ENCODE assay signal across 27 cellular contexts in genomic region chr2:621303-622099, GRCh38. TPM values are rescaled to one million over a fixed set of nuclear protein-coding genes. Genes with fewer than 3 reads are reported as not detected.
A peak's percentile ranks its signal among the peaks of the same experiment; 100 is the strongest.
DNase-seq lines count a peak whose midpoint lies in the region; ATAC-seq and TF ChIP-seq lines count a peak whose summit lies in the region.
"Had no signal": no experiment of that assay in that cellular context is flagged by ENCODE, and none has a peak within 500 bp of the region (broad histone marks: within the 10 kb centered on the region; RNA-seq: fewer than 3 reads in every experiment).

No MANE protein-coding gene starts in this region.

- no peaks in the 10 kb centered on the region for H3K36me3 ChIP-seq in right atrium auricular region
- no peaks in the 10 kb centered on the region for H3K36me3 ChIP-seq in heart right ventricle
- no peaks in the 10 kb centered on the region for H3K36me3 ChIP-seq in esophagus muscularis mucosa
- no peaks in the 10 kb centered on the region for H3K36me3 ChIP-seq in A673 (ENCODE audit: insufficient read depth, low read length, poor library complexity, severe bottlenecking)
- H3K36me3 ChIP-seq: HAP-1, SJCRH30 had no signal

- peaks cover 0 to 15% of the 10 kb centered on the region in 2 donors for H3K9me3 ChIP-seq in right atrium auricular region
- H3K9me3 ChIP-seq in heart right ventricle, result peaks cover 0 to 16% (median 10%) of the 10 kb centered on the region in 11 donors
- H3K9me3 ChIP-seq in esophagus muscularis mucosa, result peaks cover 0 to 16% (median 14%) of the 10 kb centered on the region in 4 donors
- no peaks in the 10 kb centered on the region for H3K9me3 ChIP-seq in A673 (ENCODE audit: low read depth, low read length, poor library complexity, severe bottlenecking)
- H3K9me3 ChIP-seq: HAP-1 had no signal

- CTCF ChIA-PET in A673 (lab: Charles Lee), result no interaction called here

- H3K4me1 Mint-ChIP-seq in osteocyte (ENCODE audit: unreplicated experiment), result peaks cover 6% of the 10 kb centered on the region
- H3K4me1 Mint-ChIP-seq: CD4-positive, alpha-beta memory T cell had no signal

- intact Hi-C loops in heart right ventricle (cut with DNase I), result no loop called here
- intact Hi-C loops in esophagus muscularis mucosa (cut with DNase I), result no loop called here
- intact Hi-C loops in A673 (cut with micrococcal nuclease; ENCODE audit: unreplicated experiment), result no loop called here

- H3K27me3 ChIP-seq in right atrium auricular region (no peaks in the 10 kb centered on the region), heart right ventricle (peaks cover 0 to 2% (median 0%) of the 10 kb centered on the region in 7 donors), esophagus muscularis mucosa (no peaks in the 10 kb centered on the region), A673 (replicated peaks; ENCODE audit: insufficient read depth, low read depth, low read length, poor library complexity) (no peaks in the 10 kb centered on the region)
- H3K27me3 ChIP-seq: SJCRH30 had no signal

- H3K4me3 Mint-ChIP-seq in osteocyte (ENCODE audit: unreplicated experiment), result no peak overlapping the region
- H3K4me3 Mint-ChIP-seq: CD4-positive, alpha-beta memory T cell; HFFc6 had no signal

- H3K36me3 Mint-ChIP-seq in osteocyte (ENCODE audit: unreplicated experiment), result no peaks in the 10 kb centered on the region
- H3K36me3 Mint-ChIP-seq: CD4-positive, alpha-beta memory T cell had no signal

- no peak overlapping the region for H3K27ac Mint-ChIP-seq in osteocyte (ENCODE audit: unreplicated experiment)
- H3K27ac Mint-ChIP-seq: CD4-positive, alpha-beta memory T cell; HFFc6 had no signal

- TF ChIP-seq EP300 in esophagus muscularis mucosa (IDR thresholded peaks at IDR 0.05), result no peak

- H3K27me3 Mint-ChIP-seq in osteocyte (ENCODE audit: unreplicated experiment), result peaks cover 16% of the 10 kb centered on the region

- H3K4me1 ChIP-seq in right atrium auricular region, result no peaks in the 10 kb centered on the region
- H3K4me1 ChIP-seq in heart right ventricle, result no peaks in the 10 kb centered on the region
- no peaks in the 10 kb centered on the region for H3K4me1 ChIP-seq in esophagus muscularis mucosa
- H3K4me1 ChIP-seq in A673 (ENCODE audit: insufficient read depth, low read length, poor library complexity, severe bottlenecking), result no peaks in the 10 kb centered on the region
- H3K4me1 ChIP-seq: A549, HAP-1, SJCRH30 had no signal

- TF ChIP-seq CTCF in right atrium auricular region (IDR thresholded peaks at IDR 0.05), result no peak
- no peak for TF ChIP-seq CTCF in heart right ventricle (IDR thresholded peaks at IDR 0.05)
- no peak for TF ChIP-seq CTCF in esophagus muscularis mucosa (IDR thresholded peaks at IDR 0.05)
- TF ChIP-seq CTCF in osteocyte (IDR thresholded peaks at IDR 0.05), result no peak
- TF ChIP-seq CTCF in A673 (conservative IDR thresholded peaks at IDR 0.05; ENCODE audit: low read depth, low read length), result no peak

- WGBS in heart right ventricle, 2 donors, result 93 to 94% methylated on average over 45 of the region's 45 CpGs
- 97% methylated on average over 37 of the region's 45 CpGs for WGBS in esophagus muscularis mucosa

- no TSS peak for BruUV-seq in A673 (replicated peaks; lab: Mats Ljungman, UMichigan)

- H3K4me3 ChIP-seq in right atrium auricular region, result no peak overlapping the region
- no peak overlapping the region for H3K4me3 ChIP-seq in heart right ventricle
- no peak overlapping the region for H3K4me3 ChIP-seq in esophagus muscularis mucosa
- no peak overlapping the region for H3K4me3 ChIP-seq in A673 (ENCODE audit: low read depth, low read length, poor library complexity, severe bottlenecking)
- H3K4me3 ChIP-seq: A549, GM12878, GM23248, HAP-1, SJCRH30 had no signal

- H3K9me3 Mint-ChIP-seq in osteocyte (ENCODE audit: unreplicated experiment), result peaks cover 4% of the 10 kb centered on the region

- H3K27ac ChIP-seq in right atrium auricular region, result no peak overlapping the region
- H3K27ac ChIP-seq in heart right ventricle, result no peak overlapping the region
- no peak overlapping the region for H3K27ac ChIP-seq in esophagus muscularis mucosa (replicated peaks in 1 of 4)
- no peak overlapping the region for H3K27ac ChIP-seq in A673 (ENCODE audit: low read depth, low read length, poor library complexity, severe bottlenecking)
- H3K27ac ChIP-seq: A549, GM23248, SJCRH30 had no signal

- no peak for TF ChIP-seq POLR2A in esophagus muscularis mucosa (IDR thresholded peaks at IDR 0.05; ENCODE audit: low read depth)

- DNase-seq in right atrium auricular region (ENCODE audit: low spot score) (peak; percentile 43), heart right ventricle (no peak), esophagus muscularis mucosa (ENCODE audit: extremely low spot score) (peak; percentile 64), osteocyte (ENCODE audit: extremely low spot score, unreplicated experiment) (peak; percentile 78), RPMI8226 (no peak), NCI-H1436 (lab: John Stamatoyannopoulos, UW) (no peak), A673 (ENCODE audit: low spot score) (no peak)
- DNase-seq: C1 segment of cervical spinal cord; CD4-positive, alpha-beta memory T cell; COR-L47; DMS53; GM23248; HFFc6; NCI-H1092; NCI-H1436 treated with DMSO at 0.1 percent for 48 hours; NCI-H187 treated with DMSO at 0.1 percent for 48 hours; NCI-H446; NCI-H524 treated with DMSO at 0.1 percent for 48 hours; NCI-H774; NK-92 treated with Interleukin-12 subunit alpha and Interleukin-12 subunit beta, amount 100 ng/mL, for 24 hours; PC-3; SJCRH30 had no signal

- no peak for ATAC-seq in heart right ventricle
- ATAC-seq: A549, GM12878, PC-3, Right ventricle myocardium inferior, SK-N-SH treated with all-trans-retinoic acid at 6 μM for 48 hours had no signal

- POLR2A ChIA-PET in A673 (lab: Charles Lee; ENCODE audit: low non-redundant PET), result no interaction called here

RNA-seq across cellular contexts. Expression of gene TMEM18, which starts 55.7 kb away (rescaled TPM):
- 10 to 100 TPM in 1 of 2 donors, 1 to 10 TPM in 1; 7.6 to 11.9 TPM for total RNA-seq in right atrium auricular region
- total RNA-seq in heart right ventricle, result 10 to 100 TPM; 10.1 to 13.4 (median 12.2) TPM
- 10 to 100 TPM; 10.2 to 21.9 TPM for polyA plus RNA-seq in heart right ventricle
- 10 to 100 TPM in 2 of 4 donors, 1 to 10 TPM in 2; 8.7 to 27.3 (median 10.2) TPM for total RNA-seq in esophagus muscularis mucosa
- total RNA-seq in osteocyte, result 28.0 and 32.8 TPM in 2 replicates
- 25.9 and 29.0 TPM in 2 replicates for total RNA-seq in A673 (2021)

Comparison
In these comparisons a context has a peak if more than half of its experiments do, and no peak if none do; other contexts are left out.
1. DNase-seq: peak in right atrium auricular region (single experiment), esophagus muscularis mucosa (single experiment) and osteocyte (single experiment); none in heart right ventricle (0 of 2), RPMI8226 (single experiment), NCI-H1436 (single experiment) and A673 (single experiment).